Comparison of ENCODE assay signal across 11 cellular contexts in the genomic region with DNA sequence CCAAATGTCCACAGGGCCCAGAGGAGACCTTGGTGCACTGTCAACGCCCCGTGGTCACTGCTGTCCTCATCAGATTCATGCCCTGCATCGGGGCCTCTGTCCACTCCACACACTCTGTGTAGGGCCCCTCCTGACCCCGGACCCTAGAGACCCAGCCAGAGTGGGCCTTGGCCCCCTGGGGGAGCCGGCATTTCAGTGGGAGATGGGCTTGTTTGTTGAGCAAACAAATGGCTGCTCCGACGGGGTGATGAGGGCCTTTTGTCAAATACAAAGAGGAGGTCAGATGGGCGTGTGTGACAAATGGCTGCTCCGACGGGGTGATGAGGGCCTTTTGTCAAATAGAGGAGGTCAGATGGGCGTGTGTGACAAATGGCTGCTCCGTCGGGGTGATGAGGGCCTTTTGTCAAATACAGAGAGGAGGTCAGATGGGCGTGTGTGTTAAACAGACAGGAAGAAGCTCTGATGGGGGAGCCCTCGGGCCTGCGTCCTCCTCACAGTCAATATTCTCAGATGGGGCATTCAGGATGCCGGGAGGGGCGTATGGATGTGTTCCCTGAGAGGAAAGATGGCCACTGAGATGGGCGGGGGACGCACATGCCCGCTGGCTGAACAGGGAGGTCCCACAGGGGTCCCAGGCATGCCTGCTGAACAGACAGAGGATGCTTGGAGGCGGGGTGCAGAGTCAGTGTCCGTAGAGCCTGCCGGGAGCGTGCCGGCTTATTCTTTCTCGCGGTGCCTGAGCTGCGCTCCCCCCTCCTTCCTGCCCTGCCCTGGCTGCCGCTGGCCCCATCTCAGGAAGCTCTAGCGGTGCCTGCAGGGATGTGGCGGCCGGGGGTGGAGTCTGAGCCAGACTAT. TPM values are rescaled to one million over a fixed set of nuclear protein-coding genes. Genes with fewer than 3 reads are reported as not detected.
A peak's percentile ranks its signal among the peaks of the same experiment; 100 is the strongest.
DNase-seq lines count a peak whose midpoint lies in the region; ATAC-seq and TF ChIP-seq lines count a peak whose summit lies in the region.
"Had no signal": no experiment of that assay in that cellular context is flagged by ENCODE, and none has a peak within 500 bp of the region (broad histone marks: within the 10 kb centered on the region; RNA-seq: fewer than 3 reads in every experiment).

No MANE protein-coding gene starts in this region.

- H3K36me3 ChIP-seq in neuron (ENCODE audit: insufficient read depth, low read length): no peaks in the 10 kb centered on the region

- POLR2A ChIA-PET in WTC11 (lab: Charles Lee): interaction anchor here (1.3 kb wide), 1 partner anchor 113 kb away, joined by 3 read pairs; no protein-coding TSS in a partner anchor

- TF ChIP-seq CTCF in CD14-positive monocyte (IDR thresholded peaks at IDR 0.05) (no peak), WTC11 (IDR thresholded peaks at IDR 0.05) (no peak)

- peak overlapping the region in 4 of 7 donors; percentile 15 to 79 (median 34) for H3K27ac Mint-ChIP-seq in CD14-positive monocyte
- 0 out of 2 replicates have a peak overlapping the region, but pooled peaks have one; percentile 4 for H3K27ac Mint-ChIP-seq in WTC11
- H3K27ac Mint-ChIP-seq in activated naive CD4-positive, alpha-beta T cell treated with anti-CD3 and anti-CD28 coated beads, Interleukin-2, amount 50 U/mL, for 72 hours: no peak overlapping the region

- no peaks in the 10 kb centered on the region for H3K27me3 Mint-ChIP-seq in CD14-positive monocyte (ENCODE audit: low read depth in 3 of 3)
- H3K27me3 Mint-ChIP-seq in WTC11 (ENCODE audit: low read depth): no peaks in the 10 kb centered on the region

- peaks cover 18% of the 10 kb centered on the region for H3K4me1 ChIP-seq in neuron (ENCODE audit: insufficient read depth, low read length)
- H3K4me1 ChIP-seq: SJSA1 had no signal

- H3K9me3 Mint-ChIP-seq in CD14-positive monocyte: no peaks in the 10 kb centered on the region
- H3K9me3 Mint-ChIP-seq in WTC11: no peaks in the 10 kb centered on the region
- H3K9me3 Mint-ChIP-seq in activated naive CD4-positive, alpha-beta T cell treated with anti-CD3 and anti-CD28 coated beads, Interleukin-2, amount 50 U/mL, for 72 hours: no peaks in the 10 kb centered on the region

- CTCF ChIA-PET in WTC11 (lab: Charles Lee): interaction anchor here (0.9 to 1.5 kb wide), 8 partner anchors 14 to 139 kb away, joined by 3 to 14 read pairs (median 5); no protein-coding TSS in a partner anchor

- intact Hi-C loops in CD14-positive monocyte (cut with micrococcal nuclease) (no loop called here), Right ventricle myocardium inferior (cut with DNase I) (no loop called here)

- peak overlapping the region; percentile 2 for H3K4me3 ChIP-seq in neuron (ENCODE audit: low read length)
- H3K4me3 ChIP-seq: SJSA1 had no signal

- no peak overlapping the region for H3K4me3 Mint-ChIP-seq in CD14-positive monocyte
- peak overlapping the region; percentile 34 for H3K4me3 Mint-ChIP-seq in WTC11

- H3K27me3 ChIP-seq in neuron (ENCODE audit: insufficient read depth, low read length): peaks cover 18% of the 10 kb centered on the region
- H3K27me3 ChIP-seq: SJSA1 had no signal

- no peak overlapping the region for H2AFZ ChIP-seq in neuron (ENCODE audit: low read depth, low read length)

- peaks cover 3% of the 10 kb centered on the region for H3K4me1 Mint-ChIP-seq in CD14-positive monocyte
- H3K4me1 Mint-ChIP-seq in WTC11: peaks cover 12% of the 10 kb centered on the region

- H3K36me3 Mint-ChIP-seq in CD14-positive monocyte: peaks cover 19 to 71% of the 10 kb centered on the region in 2 donors
- H3K36me3 Mint-ChIP-seq in WTC11: no peaks in the 10 kb centered on the region
- no peaks in the 10 kb centered on the region for H3K36me3 Mint-ChIP-seq in activated naive CD4-positive, alpha-beta T cell treated with anti-CD3 and anti-CD28 coated beads, Interleukin-2, amount 50 U/mL, for 72 hours

- DNase-seq in CD14-positive monocyte (ENCODE audit: low spot score) (no peak), WTC11 (ENCODE audit: low spot score) (peak; percentile 61), Right ventricle myocardium inferior (ENCODE audit: missing footprints) (peak; percentile 82), COLO668 (lab: John Stamatoyannopoulos, UW; ENCODE audit: unreplicated experiment) (no peak)
- no peak for DNase-seq in activated naive CD4-positive, alpha-beta T cell treated with anti-CD3 and anti-CD28 coated beads, Interleukin-2, amount 50 U/mL, for 72 hours (ENCODE audit: low spot score in 2 of 2)
- DNase-seq: activated T-cell treated with anti-CD3 and anti-CD28 coated beads, Interleukin-2, amount 50 U/mL, for 1 hour had no signal

- ATAC-seq in WTC11 (peak; percentile 71), Right ventricle myocardium inferior (peak; percentile 66), GM21381 (IDR thresholded peaks at IDR 0.05; ENCODE audit: unreplicated experiment) (no peak), GM19023 (IDR thresholded peaks at IDR 0.05; ENCODE audit: unreplicated experiment) (no peak)
- ATAC-seq in activated naive CD4-positive, alpha-beta T cell treated with anti-CD3 and anti-CD28 coated beads, Interleukin-2, amount 50 U/mL, for 72 hours: no peak

- no peaks in the 10 kb centered on the region for H3K9me3 ChIP-seq in neuron (ENCODE audit: low read length)
- H3K9me3 ChIP-seq: SJSA1 had no signal

TF ChIP-seq in WTC11, 78 proteins besides CTCF, POLR2A, EP300 and RAD21:
- TF ChIP-seq TEAD1 (CRISPR knock-in tag; IDR thresholded peaks at IDR 0.05): no peak
- TF ChIP-seq EMX1 (CRISPR knock-in tag; IDR thresholded peaks at IDR 0.05): no peak
- TF ChIP-seq, protein P1, sequence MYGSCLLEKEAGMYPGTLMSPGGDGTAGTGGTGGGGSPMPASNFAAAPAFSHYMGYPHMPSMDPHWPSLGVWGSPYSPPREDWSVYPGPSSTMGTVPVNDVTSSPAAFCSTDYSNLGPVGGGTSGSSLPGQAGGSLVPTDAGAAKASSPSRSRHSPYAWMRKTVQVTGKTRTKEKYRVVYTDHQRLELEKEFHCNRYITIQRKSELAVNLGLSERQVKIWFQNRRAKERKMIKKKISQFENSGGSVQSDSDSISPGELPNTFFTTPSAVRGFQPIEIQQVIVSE (CRISPR knock-in tag; IDR thresholded peaks at IDR 0.05; ENCODE audit: borderline replicate concordance): no peak
- TF ChIP-seq, protein P2, sequence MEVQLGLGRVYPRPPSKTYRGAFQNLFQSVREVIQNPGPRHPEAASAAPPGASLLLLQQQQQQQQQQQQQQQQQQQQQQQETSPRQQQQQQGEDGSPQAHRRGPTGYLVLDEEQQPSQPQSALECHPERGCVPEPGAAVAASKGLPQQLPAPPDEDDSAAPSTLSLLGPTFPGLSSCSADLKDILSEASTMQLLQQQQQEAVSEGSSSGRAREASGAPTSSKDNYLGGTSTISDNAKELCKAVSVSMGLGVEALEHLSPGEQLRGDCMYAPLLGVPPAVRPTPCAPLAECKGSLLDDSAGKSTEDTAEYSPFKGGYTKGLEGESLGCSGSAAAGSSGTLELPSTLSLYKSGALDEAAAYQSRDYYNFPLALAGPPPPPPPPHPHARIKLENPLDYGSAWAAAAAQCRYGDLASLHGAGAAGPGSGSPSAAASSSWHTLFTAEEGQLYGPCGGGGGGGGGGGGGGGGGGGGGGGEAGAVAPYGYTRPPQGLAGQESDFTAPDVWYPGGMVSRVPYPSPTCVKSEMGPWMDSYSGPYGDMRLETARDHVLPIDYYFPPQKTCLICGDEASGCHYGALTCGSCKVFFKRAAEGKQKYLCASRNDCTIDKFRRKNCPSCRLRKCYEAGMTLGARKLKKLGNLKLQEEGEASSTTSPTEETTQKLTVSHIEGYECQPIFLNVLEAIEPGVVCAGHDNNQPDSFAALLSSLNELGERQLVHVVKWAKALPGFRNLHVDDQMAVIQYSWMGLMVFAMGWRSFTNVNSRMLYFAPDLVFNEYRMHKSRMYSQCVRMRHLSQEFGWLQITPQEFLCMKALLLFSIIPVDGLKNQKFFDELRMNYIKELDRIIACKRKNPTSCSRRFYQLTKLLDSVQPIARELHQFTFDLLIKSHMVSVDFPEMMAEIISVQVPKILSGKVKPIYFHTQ (CRISPR knock-in tag; IDR thresholded peaks at IDR 0.05): no peak
- no peak for TF ChIP-seq CREM (CRISPR knock-in tag; IDR thresholded peaks at IDR 0.05)
- TF ChIP-seq, protein P3, sequence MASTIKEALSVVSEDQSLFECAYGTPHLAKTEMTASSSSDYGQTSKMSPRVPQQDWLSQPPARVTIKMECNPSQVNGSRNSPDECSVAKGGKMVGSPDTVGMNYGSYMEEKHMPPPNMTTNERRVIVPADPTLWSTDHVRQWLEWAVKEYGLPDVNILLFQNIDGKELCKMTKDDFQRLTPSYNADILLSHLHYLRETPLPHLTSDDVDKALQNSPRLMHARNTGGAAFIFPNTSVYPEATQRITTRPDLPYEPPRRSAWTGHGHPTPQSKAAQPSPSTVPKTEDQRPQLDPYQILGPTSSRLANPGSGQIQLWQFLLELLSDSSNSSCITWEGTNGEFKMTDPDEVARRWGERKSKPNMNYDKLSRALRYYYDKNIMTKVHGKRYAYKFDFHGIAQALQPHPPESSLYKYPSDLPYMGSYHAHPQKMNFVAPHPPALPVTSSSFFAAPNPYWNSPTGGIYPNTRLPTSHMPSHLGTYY (CRISPR knock-in tag; IDR thresholded peaks at IDR 0.05): no peak
- TF ChIP-seq GRHL2 (CRISPR knock-in tag; IDR thresholded peaks at IDR 0.05; ENCODE audit: insufficient replicate concordance, severe bottlenecking): no peak
- TF ChIP-seq ZNF671 (CRISPR knock-in tag; IDR thresholded peaks at IDR 0.05): no peak
- TF ChIP-seq, protein P4, sequence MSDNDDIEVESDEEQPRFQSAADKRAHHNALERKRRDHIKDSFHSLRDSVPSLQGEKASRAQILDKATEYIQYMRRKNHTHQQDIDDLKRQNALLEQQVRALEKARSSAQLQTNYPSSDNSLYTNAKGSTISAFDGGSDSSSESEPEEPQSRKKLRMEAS (CRISPR knock-in tag; IDR thresholded peaks at IDR 0.05): 0 out of 2 replicates have a peak, but pooled peaks have one; percentile 55

RNA-seq across cellular contexts. Expression of a gene that starts 36.3 kb away (rescaled TPM):
- polyA plus RNA-seq in CD14-positive monocyte: under 1 TPM in 1 of 2 donors, not detected in 1; 0.30 TPM
- 2.8 to 9.9 TPM (median 7.4 TPM) in 3 replicates for total RNA-seq in WTC11 (2021)
- not detected for total RNA-seq in Right ventricle myocardium inferior
- total RNA-seq in activated naive CD4-positive, alpha-beta T cell treated with anti-CD3 and anti-CD28 coated beads, Interleukin-2, amount 50 U/mL, for 72 hours: under 1 TPM in 1 of 2 donors, not detected in 1; 0.72 TPM
- total RNA-seq: SJSA1, skeletal muscle tissue had no signal

RNA-seq across cellular contexts. Expression of a gene that starts 39.2 kb away (rescaled TPM):
- not detected for polyA plus RNA-seq in CD14-positive monocyte
- total RNA-seq in WTC11 (2021) (not detected in 3 replicates), Right ventricle myocardium inferior (not detected)
- not detected for total RNA-seq in activated naive CD4-positive, alpha-beta T cell treated with anti-CD3 and anti-CD28 coated beads, Interleukin-2, amount 50 U/mL, for 72 hours
- total RNA-seq: SJSA1, skeletal muscle tissue had no signal

RNA-seq across cellular contexts. Expression of a gene that starts 56.4 kb away (rescaled TPM):
- 1 to 10 TPM; 3.7 to 4.1 TPM for polyA plus RNA-seq in CD14-positive monocyte
- 16.9 to 22.2 TPM (median 18.3 TPM) in 3 replicates for total RNA-seq in WTC11 (2021)
- 11.1 TPM for total RNA-seq in Right ventricle myocardium inferior
- 10 to 100 TPM; 13.2 to 14.8 TPM for total RNA-seq in activated naive CD4-positive, alpha-beta T cell treated with anti-CD3 and anti-CD28 coated beads, Interleukin-2, amount 50 U/mL, for 72 hours

Comparison
In these comparisons a context has a peak if more than half of its experiments do, and no peak if none do; other contexts are left out.
1. DNase-seq: peak in WTC11 (single experiment) and Right ventricle myocardium inferior (single experiment); none in CD14-positive monocyte (single experiment), COLO668 (single experiment) and activated naive CD4-positive, alpha-beta T cell treated with anti-CD3 and anti-CD28 coated beads, Interleukin-2, amount 50 U/mL, for 72 hours (0 of 2).
2. H3K27ac Mint-ChIP-seq: peak in CD14-positive monocyte (4 of 7) and WTC11 (single experiment); none in activated naive CD4-positive, alpha-beta T cell treated with anti-CD3 and anti-CD28 coated beads, Interleukin-2, amount 50 U/mL, for 72 hours (0 of 2).
3. ATAC-seq: peak in WTC11 (single experiment) and Right ventricle myocardium inferior (single experiment); none in GM21381 (single experiment), GM19023 (single experiment) and activated naive CD4-positive, alpha-beta T cell treated with anti-CD3 and anti-CD28 coated beads, Interleukin-2, amount 50 U/mL, for 72 hours (0 of 2).